12 cellular contexts compared by ENCODE assay signal in genomic region chr15:68794307-68794706, GRCh38. TPM values are rescaled to one million over a fixed set of nuclear protein-coding genes. Genes with fewer than 3 reads are reported as not detected.
DNase-seq lines count a peak whose midpoint lies in the region; ATAC-seq, FAIRE-seq and TF ChIP-seq lines count a peak whose summit lies in the region.
"Had no signal": no experiment of that assay in that cellular context is flagged by ENCODE, and none has a peak within 500 bp of the region (broad histone marks: within the 10 kb centered on the region; RNA-seq: fewer than 3 reads in every experiment).

No MANE protein-coding gene starts in this region.

- H3K27me3 Mint-ChIP-seq in stimulated activated naive CD8-positive, alpha-beta T cell treated with anti-CD3 and anti-CD28 coated beads, Interleukin-15, Interleukin-2, amounts not matched to agents 100 ng/mL and 50 ng/mL, for 24 hours: no peaks in the 10 kb centered on the region

- no peak for FAIRE-seq in H1 (lab: Jason Lieb, UNC)

- DNase-seq in stimulated activated naive CD8-positive, alpha-beta T cell treated with anti-CD3 and anti-CD28 coated beads, Interleukin-15, Interleukin-2, amounts not matched to agents 100 U/mL and 50 U/mL, for 24 hours: no peak
- no peak for DNase-seq in H1 (ENCODE audit: low read depth in 1 of 2, low spot score in 2 of 2)
- DNase-seq in NCI-H1092 (lab: John Stamatoyannopoulos, UW): no peak
- DNase-seq in kidney tubule cell (ENCODE audit: low spot score): no peak
- no peak for DNase-seq in mesendoderm
- DNase-seq: activated CD4-positive, alpha-beta T cell treated with anti-CD3 and anti-CD28 coated beads, Interleukin-2, amount 50 U/mL, for 48 hours; NCI-H2029; retina had no signal

- H4K5ac ChIP-seq in H1 (ENCODE audit: insufficient read length, low read depth, low read length): no peak overlapping the region
- H4K5ac ChIP-seq in mesendoderm (ENCODE audit: low read length): no peak overlapping the region

- H3K14ac ChIP-seq in H1 (ENCODE audit: insufficient read length): no peak overlapping the region

- no peaks in the 10 kb centered on the region for H3F3A ChIP-seq in neural cell (ENCODE audit: insufficient read depth, low read length, poor library complexity, severe bottlenecking)

- H2BK120ac ChIP-seq in H1 (replicated peaks; ENCODE audit: low read depth, low read length): no peak overlapping the region
- H2BK120ac ChIP-seq in mesendoderm (ENCODE audit: low read depth, low read length): no peak overlapping the region

- H4K91ac ChIP-seq in H1 (replicated peaks; ENCODE audit: insufficient read length, low read length): no peak overlapping the region

- TF ChIP-seq POLR2A in H1 (IDR thresholded peaks at IDR 0.05; ENCODE audit: control extremely low read depth in 1 of 2, low read depth in 2 of 2, low read length in 2 of 2): no peak

- POLR2A ChIA-PET in H1 (lab: Charles Lee; ENCODE audit: partially characterized antibody): interaction anchor here (0.6 to 4.0 kb wide), 7 partner anchors 10 to 28 kb away, joined by 3 to 54 read pairs (median 5); no protein-coding TSS in a partner anchor

- H3K27me3 ChIP-seq in H1 (replicated peaks in 1 of 4; ENCODE audit: control insufficient read depth in 3 of 4, extremely low read depth in 1 of 4, insufficient read depth in 3 of 4, low read length in 3 of 4) (no peaks in the 10 kb centered on the region; a peak in 1 of 7 replicates), neural cell (ENCODE audit: insufficient read depth, low read depth, low read length) (no peaks in the 10 kb centered on the region), mesendoderm (ENCODE audit: insufficient read depth, low read length, poor library complexity) (no peaks in the 10 kb centered on the region)
- H3K27me3 ChIP-seq: cardiac muscle cell had no signal

- H3K9ac ChIP-seq in H1 (replicated peaks in 1 of 4; ENCODE audit: extremely low read depth in 1 of 4, low read depth in 3 of 4, low read length in 3 of 4) (no peak overlapping the region), neural cell (ENCODE audit: low read length) (peak overlapping the region; percentile 79), mesendoderm (ENCODE audit: low read length) (no peak overlapping the region)

- 84% methylated on average over 4 of the region's 4 CpGs; no CpG with 5 or more reads in 1 of the 2 experiments for WGBS in H1 (ENCODE audit: extremely low coverage in 1 of 2, insufficient coverage in 1 of 2, insufficient read length in 1 of 2, insufficient replicate concordance in 2 of 2, low coverage in 1 of 2, low lambda C conversion rate in 2 of 2, missing lambda C conversion rate in 1 of 2), 2 experiments
- WGBS in mesendoderm (ENCODE audit: extremely low coverage, insufficient coverage, low lambda C conversion rate): no CpG with 5 or more reads among the region's 4 CpGs

- TF ChIP-seq RAD21 in H1 (IDR thresholded peaks at IDR 0.05 in 1 of 2, conservative IDR thresholded peaks at IDR 0.05 in 1 of 2; ENCODE audit: low read depth in 2 of 2, low read length in 2 of 2) (no peak), neural cell (conservative IDR thresholded peaks at IDR 0.05) (no peak)

- peaks cover 46 to 65% of the 10 kb centered on the region in 2 experiments for H4K20me1 ChIP-seq in H1 (replicated peaks in 1 of 2; ENCODE audit: control insufficient read depth in 1 of 2, insufficient read depth in 2 of 2, low read length in 2 of 2)
- H4K20me1 ChIP-seq in neural cell (ENCODE audit: insufficient read depth): no peaks in the 10 kb centered on the region

- H2BK20ac ChIP-seq in H1 (ENCODE audit: low read length): no peak overlapping the region

- H3K79me2 ChIP-seq in H1 (ENCODE audit: control insufficient read depth in 1 of 2, insufficient read depth in 2 of 2, low read length in 2 of 2): peaks cover 8 to 96% of the 10 kb centered on the region in 2 experiments; a peak in 3 of 4 replicates
- peaks cover 86% of the 10 kb centered on the region for H3K79me2 ChIP-seq in neural cell (replicated peaks; ENCODE audit: insufficient read depth, low read length)
- peaks cover 85% of the 10 kb centered on the region for H3K79me2 ChIP-seq in mesendoderm (ENCODE audit: control insufficient read depth, insufficient read depth, low read length)

- H2AFZ ChIP-seq in H1 (ENCODE audit: low read length) (no peak overlapping the region), neural cell (ENCODE audit: low read depth, low read length) (no peak overlapping the region)

- H3K9me2 ChIP-seq in neural cell (ENCODE audit: insufficient read depth, low read length): no peaks in the 10 kb centered on the region

- H2BK12ac ChIP-seq in H1 (ENCODE audit: low read depth, low read length): 0 out of 2 replicates have a peak overlapping the region, but pooled peaks have one; percentile 11

- H3K4me1 ChIP-seq in H1 (replicated peaks in 1 of 4; ENCODE audit: control insufficient read depth in 3 of 4, insufficient read depth in 4 of 4, low read length in 3 of 4): peaks cover 31 to 62% (median 48%) of the 10 kb centered on the region in 4 experiments
- H3K4me1 ChIP-seq in mesendoderm (ENCODE audit: control insufficient read depth, low read depth, low read length): peaks cover 44% of the 10 kb centered on the region

- H3K4ac ChIP-seq in H1 (replicated peaks; ENCODE audit: insufficient read length, low read depth, low read length) (no peak overlapping the region), mesendoderm (ENCODE audit: low read depth, low read length) (no peak overlapping the region)

- H3K18ac ChIP-seq in H1 (ENCODE audit: extremely low read depth, low read length) (no peak overlapping the region), mesendoderm (ENCODE audit: low read length) (no peak overlapping the region)

- CTCF ChIA-PET in H1 (lab: Charles Lee; ENCODE audit: partially characterized antibody): interaction anchor here (0.8 to 3.9 kb wide), 12 partner anchors 10 to 184 kb away, joined by 3 to 21 read pairs (median 4); no protein-coding TSS in a partner anchor

- H3K4me2 ChIP-seq in H1 (ENCODE audit: insufficient read depth in 1 of 2, low read depth in 2 of 2, low read length in 2 of 2) (no peak overlapping the region), neural cell (ENCODE audit: low read length) (no peak overlapping the region), mesendoderm (ENCODE audit: low read length) (no peak overlapping the region)

- no peak overlapping the region for H2BK5ac ChIP-seq in H1 (ENCODE audit: low read depth, low read length)
- H2BK5ac ChIP-seq in mesendoderm (ENCODE audit: low read length): no peak overlapping the region

- no peak overlapping the region for H3K56ac ChIP-seq in H1 (replicated peaks; ENCODE audit: insufficient read length, low read depth, low read length)
- no peak overlapping the region for H3K56ac ChIP-seq in mesendoderm (ENCODE audit: low read length)

- H3K27ac Mint-ChIP-seq in stimulated activated naive CD8-positive, alpha-beta T cell treated with anti-CD3 and anti-CD28 coated beads, Interleukin-15, Interleukin-2, amounts not matched to agents 100 ng/mL and 50 ng/mL, for 24 hours: peak overlapping the region; percentile 80

- no peak for TF ChIP-seq CTCF in H1 (IDR thresholded peaks at IDR 0.05; ENCODE audit: control extremely low read depth in 1 of 3, insufficient read depth in 1 of 3, low read depth in 1 of 3, low read length in 3 of 3)
- TF ChIP-seq CTCF in neural cell (IDR thresholded peaks at IDR 0.05; ENCODE audit: poor library complexity, severe bottlenecking): no peak

- TF ChIP-seq EP300 in H1 (IDR thresholded peaks at IDR 0.05; ENCODE audit: borderline replicate concordance in 1 of 2, low read depth in 2 of 2, low read length in 2 of 2): no peak
- TF ChIP-seq EP300 in neural cell (conservative IDR thresholded peaks at IDR 0.05; ENCODE audit: poor library complexity, severe bottlenecking): no peak

- H3K4me3 ChIP-seq in H1 (ENCODE audit: extremely low read depth in 1 of 4, insufficient read depth in 2 of 4, low read depth in 3 of 4, low read length in 4 of 4) (no peak overlapping the region), neural cell (ENCODE audit: low read length) (peak overlapping the region; percentile 57), mesendoderm (ENCODE audit: low read length) (no peak overlapping the region)
- H3K4me3 ChIP-seq: cardiac muscle cell had no signal

- H3K23ac ChIP-seq in H1 (ENCODE audit: insufficient read length) (no peak overlapping the region), mesendoderm (ENCODE audit: low read length) (no peak overlapping the region)

- H3K9me3 ChIP-seq in H1 (ENCODE audit: insufficient read depth in 2 of 2, low read depth in 1 of 2, low read length in 1 of 2) (no peaks in the 10 kb centered on the region), neural cell (ENCODE audit: low read length) (no peaks in the 10 kb centered on the region)

- H3K36me3 Mint-ChIP-seq in stimulated activated naive CD8-positive, alpha-beta T cell treated with anti-CD3 and anti-CD28 coated beads, Interleukin-15, Interleukin-2, amounts not matched to agents 100 ng/mL and 50 ng/mL, for 24 hours (ENCODE audit: low read depth): peaks cover 49% of the 10 kb centered on the region

- H3K79me1 ChIP-seq in H1 (ENCODE audit: low read depth, low read length): peaks cover 31% of the 10 kb centered on the region
- peaks cover 52% of the 10 kb centered on the region for H3K79me1 ChIP-seq in mesendoderm (ENCODE audit: low read length)

- no peak overlapping the region for H3K4me3 Mint-ChIP-seq in stimulated activated naive CD8-positive, alpha-beta T cell treated with anti-CD3 and anti-CD28 coated beads, Interleukin-15, Interleukin-2, amounts not matched to agents 100 ng/mL and 50 ng/mL, for 24 hours

- H4K8ac ChIP-seq in H1 (ENCODE audit: extremely low read depth, insufficient read depth, low read length): no peak overlapping the region
- H4K8ac ChIP-seq in mesendoderm (ENCODE audit: low read depth, low read length): no peak overlapping the region

- no peak for ATAC-seq in stimulated activated naive CD8-positive, alpha-beta T cell treated with anti-CD3 and anti-CD28 coated beads, Interleukin-15, Interleukin-2, amounts not matched to agents 100 U/mL and 50 U/mL, for 24 hours
- no peak for ATAC-seq in HG02981 (IDR thresholded peaks at IDR 0.05; ENCODE audit: unreplicated experiment)

- H3K4me1 Mint-ChIP-seq in stimulated activated naive CD8-positive, alpha-beta T cell treated with anti-CD3 and anti-CD28 coated beads, Interleukin-15, Interleukin-2, amounts not matched to agents 100 ng/mL and 50 ng/mL, for 24 hours (ENCODE audit: low read depth): peaks cover 98% of the 10 kb centered on the region

- H3K9me3 Mint-ChIP-seq in stimulated activated naive CD8-positive, alpha-beta T cell treated with anti-CD3 and anti-CD28 coated beads, Interleukin-15, Interleukin-2, amounts not matched to agents 100 ng/mL and 50 ng/mL, for 24 hours: no peaks in the 10 kb centered on the region

- H3K27ac ChIP-seq in H1 (ENCODE audit: low read depth, low read length): no peak overlapping the region
- H3K27ac ChIP-seq in neural cell (ENCODE audit: low read length): peak overlapping the region; percentile 99
- no peak overlapping the region for H3K27ac ChIP-seq in mesendoderm (ENCODE audit: low read depth, low read length)

- H2BK15ac ChIP-seq in H1 (ENCODE audit: low read length): no peak overlapping the region
- H2BK15ac ChIP-seq in mesendoderm (replicated peaks; ENCODE audit: low read depth): no peak overlapping the region

- H2AK5ac ChIP-seq in H1 (ENCODE audit: low read depth, low read length) (no peak overlapping the region; the same call in 1 of the 2 replicates), mesendoderm (ENCODE audit: low read length) (no peak overlapping the region)

- peaks cover 3% of the 10 kb centered on the region; the same call in 1 of the 2 replicates for H3K23me2 ChIP-seq in H1 (ENCODE audit: low read depth, low read length)

- peaks cover 0 to 2% (median 0%) of the 10 kb centered on the region in 4 experiments; a peak in 1 of 8 replicates for H3K36me3 ChIP-seq in H1 (ENCODE audit: control insufficient read depth in 2 of 4, insufficient read depth in 4 of 4, low read length in 3 of 4)
- no peaks in the 10 kb centered on the region for H3K36me3 ChIP-seq in neural cell (ENCODE audit: insufficient read depth, low read length)
- no peaks in the 10 kb centered on the region for H3K36me3 ChIP-seq in mesendoderm (ENCODE audit: control insufficient read depth, insufficient read depth, low read length)
- H3K36me3 ChIP-seq: cardiac muscle cell had no signal

RNA-seq across cellular contexts. Expression of gene ANP32A, which starts 26.4 kb away (rescaled TPM):
- 284 and 295 TPM in 2 replicates for total RNA-seq in H1 (2021; fragmentation: NEBNext Ultra II Directional; extraction: Animal tissue kit (Norgen Biotek cat#: 25700))
- polyA plus RNA-seq in H1 (2011; rRNA removed): 46.8 and 70.8 TPM in 2 replicates
- polyA plus RNA-seq in H1 (2011; cell fraction: cytosol; rRNA removed): 114 TPM
- 28.3 TPM for polyA plus RNA-seq in H1 (2011; cell fraction: nucleus; rRNA removed)
- 332 to 427 TPM (median 351 TPM) in 4 replicates for polyA plus RNA-seq in H1 (2012, experiment 1 of 2)
- polyA plus RNA-seq in H1 (2012, experiment 2 of 2): 153 TPM
- 224 TPM for polyA plus RNA-seq in H1 (2013, experiment 1 of 2)
- 234 TPM for polyA plus RNA-seq in H1 (2013, experiment 2 of 2)
- 51.5 and 75.1 TPM in 2 replicates for polyA minus RNA-seq in H1 (2011; rRNA and poly(A)+ RNA removed)
- 79.9 TPM for polyA minus RNA-seq in H1 (2011; cell fraction: cytosol; rRNA and poly(A)+ RNA removed)
- polyA minus RNA-seq in H1 (2011; cell fraction: nucleus; rRNA and poly(A)+ RNA removed): 51.2 TPM
- 181 and 190 TPM in 2 replicates for polyA plus RNA-seq in neural cell
- polyA minus RNA-seq in neural cell: 130 and 157 TPM in 2 replicates
- 442 TPM for polyA plus RNA-seq in mesendoderm (2013, experiment 1 of 2)
- 440 TPM for polyA plus RNA-seq in mesendoderm (2013, experiment 2 of 2)
